In the genomic region with DNA sequence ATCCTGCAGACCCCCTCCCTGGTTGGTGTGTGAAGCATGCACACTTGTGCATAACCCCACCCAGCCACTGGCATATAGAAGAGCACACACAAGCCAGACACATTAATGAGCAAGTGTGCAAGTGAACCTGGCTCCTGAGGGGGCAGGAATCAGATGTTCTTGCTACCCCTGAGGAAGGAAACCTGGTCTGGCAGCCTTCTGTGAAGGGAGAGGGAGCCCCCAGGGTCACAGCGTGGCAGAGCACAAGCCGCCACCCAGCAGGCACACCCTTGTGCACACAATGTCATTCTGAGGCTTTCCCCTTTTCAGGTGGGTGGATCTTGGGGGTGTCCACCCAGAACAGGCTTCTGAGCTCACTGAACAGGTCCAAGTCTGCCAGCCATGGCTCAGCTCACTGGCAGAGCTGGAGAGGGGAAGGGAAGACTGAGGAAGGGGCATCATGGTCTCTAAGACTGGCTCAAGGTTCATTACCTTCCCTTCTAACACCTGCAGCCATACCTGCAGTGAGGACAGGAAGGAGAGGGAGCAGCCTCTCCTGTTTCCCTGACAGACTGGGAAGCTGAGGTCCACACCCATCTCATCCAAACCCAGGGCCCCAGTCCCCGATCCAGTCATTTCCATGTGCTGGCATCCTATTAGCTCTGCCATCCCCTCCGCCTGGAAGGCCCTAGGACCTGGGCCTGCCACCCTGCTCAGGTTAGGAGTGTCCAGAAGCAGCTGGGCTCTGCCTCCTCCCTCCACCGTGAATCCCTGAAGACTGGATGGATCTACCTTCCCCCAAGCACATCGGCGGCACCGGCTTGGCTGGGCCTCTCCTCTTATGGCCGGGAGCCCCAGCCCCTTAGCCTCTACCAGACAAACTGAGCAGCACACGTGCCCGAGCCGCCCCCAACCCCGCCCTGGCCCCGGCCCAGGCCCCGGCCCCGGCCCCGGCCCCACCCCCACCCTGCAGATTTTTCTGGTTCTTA, we compare ENCODE assay signal across 1 cellular context.
TF ChIP-seq lines count a peak whose summit lies in the region.

No MANE protein-coding gene starts in this region.

TF ChIP-seq in H1, 55 proteins besides CTCF, POLR2A, EP300 and RAD21:
- TF ChIP-seq SRF (IDR thresholded peaks at IDR 0.05; ENCODE audit: low read depth, low read length) (no peak), RXRA (IDR thresholded peaks at IDR 0.05; ENCODE audit: insufficient read depth, low read depth, low read length) (no peak), RNF2 (IDR thresholded peaks at IDR 0.05; ENCODE audit: borderline replicate concordance, low read depth, low read length, missing control alignments, poor library complexity, severe bottlenecking) (no peak), HDAC2 (IDR thresholded peaks at IDR 0.05; ENCODE audit: borderline replicate concordance in 1 of 2, low read depth in 2 of 2, low read length in 2 of 2) (no peak), TAF1 (IDR thresholded peaks at IDR 0.05; ENCODE audit: low read depth, low read length) (no peak), CTBP2 (IDR thresholded peaks at IDR 0.05; ENCODE audit: borderline replicate concordance, insufficient read depth, insufficient read length, low read length) (no peak), ZNF274 (IDR thresholded peaks at IDR 0.05; ENCODE audit: borderline replicate concordance, extremely low read depth, low read length) (no peak)
- TF ChIP-seq, protein P1, sequence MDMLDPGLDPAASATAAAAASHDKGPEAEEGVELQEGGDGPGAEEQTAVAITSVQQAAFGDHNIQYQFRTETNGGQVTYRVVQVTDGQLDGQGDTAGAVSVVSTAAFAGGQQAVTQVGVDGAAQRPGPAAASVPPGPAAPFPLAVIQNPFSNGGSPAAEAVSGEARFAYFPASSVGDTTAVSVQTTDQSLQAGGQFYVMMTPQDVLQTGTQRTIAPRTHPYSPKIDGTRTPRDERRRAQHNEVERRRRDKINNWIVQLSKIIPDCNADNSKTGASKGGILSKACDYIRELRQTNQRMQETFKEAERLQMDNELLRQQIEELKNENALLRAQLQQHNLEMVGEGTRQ (IDR thresholded peaks at IDR 0.05; ENCODE audit: low read length), result no peak
